In the genomic region with DNA sequence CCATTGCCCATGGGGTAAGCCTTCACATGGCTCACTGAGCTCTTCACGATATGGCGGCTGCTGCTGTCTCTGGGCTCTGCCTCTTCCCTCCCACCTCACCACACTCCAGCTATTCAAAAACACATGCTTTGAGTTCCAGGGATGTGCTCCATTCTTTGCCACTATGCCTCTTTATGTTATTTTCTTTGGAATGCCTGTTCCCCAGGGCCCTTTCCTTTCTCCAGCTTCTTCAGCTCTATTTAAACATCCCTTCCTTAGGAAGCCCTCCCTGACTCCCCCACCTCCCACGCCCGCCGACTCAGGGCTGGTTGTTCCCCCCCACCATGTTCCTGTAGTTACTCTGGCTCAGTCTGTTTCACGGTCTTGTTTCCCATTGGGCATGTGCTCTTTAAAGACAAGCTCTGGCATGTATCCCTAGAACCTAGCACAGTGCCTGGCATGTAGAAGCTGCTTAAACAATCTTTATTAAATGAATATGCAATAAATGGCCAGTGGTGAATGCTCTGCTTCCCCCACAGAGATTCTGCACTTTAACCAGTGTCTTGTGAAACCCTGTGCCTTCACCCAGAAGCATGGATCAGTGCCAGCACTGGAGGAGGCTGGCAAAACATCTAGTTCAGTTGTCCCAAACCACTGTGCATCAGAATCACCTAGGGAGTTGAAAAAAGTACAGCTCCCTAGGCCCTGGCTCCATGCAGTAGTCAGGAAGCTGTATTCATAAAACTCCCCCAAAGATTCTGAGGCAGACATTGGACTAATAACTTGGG, we compare ENCODE assay signal across 13 cellular contexts. TPM values are rescaled to one million over a fixed set of nuclear protein-coding genes. Genes with fewer than 3 reads are reported as not detected.
DNase-seq lines count a peak whose midpoint lies in the region; ATAC-seq and TF ChIP-seq lines count a peak whose summit lies in the region.
"Had no signal": no experiment of that assay in that cellular context is flagged by ENCODE, and none has a peak within 500 bp of the region (broad histone marks: within the 10 kb centered on the region; RNA-seq: fewer than 3 reads in every experiment).

No MANE protein-coding gene starts in this region.

- DNase-seq in NCI-H2171 treated with DMSO at 0.1 percent for 48 hours (lab: John Stamatoyannopoulos, UW), result peak; percentile 9
- no peak for DNase-seq in NCI-H2171 (lab: John Stamatoyannopoulos, UW)
- no peak for DNase-seq in left cardiac atrium
- peak; percentile 25 for DNase-seq in spleen
- DNase-seq in esophagus squamous epithelium (lab: John Stamatoyannopoulos, UW), result no peak
- DNase-seq: activated T-cell treated with anti-CD3 and anti-CD28 coated beads, Interleukin-2, amount 50 U/mL, for 24 hours; immature natural killer cell; NCI-H69; retina; T-helper 2 cell had no signal

- H3K4me3 ChIP-seq in spleen (no peak overlapping the region), esophagus squamous epithelium (no peak overlapping the region)

- H3K27me3 ChIP-seq in spleen (replicated peaks in 1 of 7) (no peaks in the 10 kb centered on the region), esophagus squamous epithelium (no peaks in the 10 kb centered on the region)

- 66 to 81% (median 74%) methylated on average over 6 of the region's 6 CpGs for WGBS in spleen, 5 donors
- 48 to 71% methylated on average over 6 of the region's 6 CpGs for WGBS in esophagus squamous epithelium, 2 donors

- H3K9me3 ChIP-seq in spleen (no peaks in the 10 kb centered on the region), esophagus squamous epithelium (no peaks in the 10 kb centered on the region)

- TF ChIP-seq POLR2A in spleen (IDR thresholded peaks at IDR 0.05) (no peak), esophagus squamous epithelium (IDR thresholded peaks at IDR 0.05) (no peak)

- ATAC-seq in left cardiac atrium (peak; percentile 50 to 74), HG03457 (IDR thresholded peaks at IDR 0.05; ENCODE audit: unreplicated experiment) (no peak)

- H3K4me1 ChIP-seq in spleen (peaks cover 0 to 3% (median 0%) of the 10 kb centered on the region in 6 donors), esophagus squamous epithelium (peaks cover 6 to 47% (median 13%) of the 10 kb centered on the region in 3 donors)

- no peak for TF ChIP-seq CTCF in spleen (IDR thresholded peaks at IDR 0.05 in 8 of 11, conservative IDR thresholded peaks at IDR 0.05 in 3 of 11)
- no peak for TF ChIP-seq CTCF in esophagus squamous epithelium (IDR thresholded peaks at IDR 0.05)

- intact Hi-C loops in left cardiac atrium (cut with DNase I), result no loop called here
- intact Hi-C loops in spleen (cut with DNase I; ENCODE audit: low total_unique reads), result no loop called here
- intact Hi-C loops in esophagus squamous epithelium (cut with DNase I), result no loop called here

- no peaks in the 10 kb centered on the region for H3K36me3 ChIP-seq in spleen
- H3K36me3 ChIP-seq in esophagus squamous epithelium, result no peaks in the 10 kb centered on the region

- H3K27ac ChIP-seq in spleen, result peak overlapping the region in 1 of 8 donors; percentile 9
- peak overlapping the region in 1 of 4 donors; percentile 6 for H3K27ac ChIP-seq in esophagus squamous epithelium

RNA-seq across cellular contexts. Expression of a gene that starts 6.9 kb away (rescaled TPM):
- total RNA-seq in left cardiac atrium (under 1 TPM; 0.39 to 0.59 TPM), spleen (1 to 10 TPM in 3 of 7 donors, under 1 TPM in 4; 0.54 to 2.8 (median 0.98) TPM), esophagus squamous epithelium (under 1 TPM in 1 of 4 donors, not detected in 3; 0.38 TPM)
- under 1 TPM; 0.15 to 0.18 (median 0.16) TPM for polyA plus RNA-seq in spleen
- total RNA-seq: A172 had no signal

RNA-seq across cellular contexts. Expression of a gene that starts 17.4 kb away (rescaled TPM):
- total RNA-seq in left cardiac atrium, result 10 to 100 TPM in 1 of 2 donors, 1 to 10 TPM in 1; 7.0 to 16.1 TPM
- not detected for total RNA-seq in spleen
- under 1 TPM in 2 of 3 donors, not detected in 1; 0.02 to 0.16 TPM for polyA plus RNA-seq in spleen
- 100 to 1,000 TPM in 1 of 4 donors, 10 to 100 TPM in 3; 24.5 to 111 (median 51.8) TPM for total RNA-seq in esophagus squamous epithelium
- total RNA-seq: A172 had no signal
- polyA plus RNA-seq: immature natural killer cell had no signal

RNA-seq across cellular contexts. Expression of a gene that starts 31.9 kb away (rescaled TPM):
- total RNA-seq in left cardiac atrium (10 to 100 TPM; 41.0 to 41.1 TPM), spleen (100 to 1,000 TPM in 1 of 7 donors, 10 to 100 TPM in 6; 32.8 to 128 (median 57.5) TPM), esophagus squamous epithelium (10 to 100 TPM; 34.1 to 67.3 (median 38.1) TPM)
- polyA plus RNA-seq in spleen, result 10 to 100 TPM; 14.9 to 74.8 (median 27.5) TPM

RNA-seq across cellular contexts. Expression of a gene that starts 36.5 kb away (rescaled TPM):
- 10 to 100 TPM; 31.6 to 38.8 TPM for total RNA-seq in left cardiac atrium
- 10 to 100 TPM; 24.4 to 56.2 (median 39.4) TPM for total RNA-seq in spleen
- 10 to 100 TPM; 24.1 to 35.0 (median 30.7) TPM for polyA plus RNA-seq in spleen
- 10 to 100 TPM in 3 of 4 donors, 1 to 10 TPM in 1; 9.1 to 19.3 (median 14.2) TPM for total RNA-seq in esophagus squamous epithelium

RNA-seq across cellular contexts. Expression of a gene that starts 45.4 kb away (rescaled TPM):
- total RNA-seq in left cardiac atrium (1 to 10 TPM; 5.7 to 6.9 TPM), spleen (1 to 10 TPM in 1 of 7 donors, under 1 TPM in 5, not detected in 1; 0.07 to 1.3 (median 0.25) TPM), esophagus squamous epithelium (under 1 TPM in 3 of 4 donors, not detected in 1; 0.11 to 0.38 (median 0.13) TPM)
- under 1 TPM; 0.02 to 0.03 (median 0.03) TPM for polyA plus RNA-seq in spleen
- total RNA-seq: dermis microvascular lymphatic vessel endothelial cell had no signal
- polyA plus RNA-seq: immature natural killer cell had no signal

Comparison
In these comparisons a context has a peak if more than half of its experiments do, and no peak if none do; other contexts are left out.
1. DNase-seq: peak in NCI-H2171 treated with DMSO at 0.1 percent for 48 hours (single experiment) and spleen (single experiment); none in NCI-H2171 (single experiment), left cardiac atrium (single experiment) and esophagus squamous epithelium (single experiment).
2. RNA of a gene that starts 17.4 kb away (total RNA-seq): 24.5 to 111 TPM in esophagus squamous epithelium and 7.0 to 16.1 TPM in left cardiac atrium; not detected in spleen; every median in the first group is over 4 times any median in the second.